Comparison of ENCODE assay signal across 14 cellular contexts in genomic region chr10:14742382-14742781, GRCh38. TPM values are rescaled to one million over a fixed set of nuclear protein-coding genes. Genes with fewer than 3 reads are reported as not detected.
DNase-seq lines count a peak whose midpoint lies in the region; ATAC-seq and TF ChIP-seq lines count a peak whose summit lies in the region.
"Had no signal": no experiment of that assay in that cellular context is flagged by ENCODE, and none has a peak within 500 bp of the region (broad histone marks: within the 10 kb centered on the region; RNA-seq: fewer than 3 reads in every experiment).

No MANE protein-coding gene starts in this region.

- DNase-seq in Caco-2 (no peak), GM13976 (ENCODE audit: low spot score) (no peak), NCI-H187 treated with DMSO at 0.1 percent for 48 hours (lab: John Stamatoyannopoulos, UW) (no peak), NCI-H2171 treated with DMSO at 0.1 percent for 48 hours (lab: John Stamatoyannopoulos, UW) (no peak), Ammon's horn (ENCODE audit: low spot score) (no peak)
- DNase-seq in activated naive CD8-positive, alpha-beta T cell treated with anti-CD3 and anti-CD28 coated beads, Interleukin-2, amount 10 ng/mL, durations not matched to agents 7 days and 5 days = no peak
- DNase-seq: NCI-H1436; stimulated activated CD4-positive, alpha-beta T cell treated with anti-CD3 and anti-CD28 coated beads, Interleukin-2, amount 100 ng/mL, for 24 hours; stimulated activated naive CD4-positive, alpha-beta T cell had no signal

- TF ChIP-seq CTCF in Caco-2 (IDR thresholded peaks at IDR 0.05; ENCODE audit: insufficient read depth in 1 of 2, low read depth in 1 of 2, low read length in 1 of 2, severe bottlenecking in 1 of 2, unreplicated experiment in 1 of 2) = no peak
- TF ChIP-seq CTCF in GM13976 (IDR thresholded peaks at IDR 0.05; ENCODE audit: borderline replicate concordance, control extremely low read depth, extremely low read depth, insufficient read depth, missing control alignments) = no peak

- H3K4me1 Mint-ChIP-seq in Caco-2 (ENCODE audit: low read depth, unreplicated experiment) = peaks cover 22% of the 10 kb centered on the region
- peaks cover 17% of the 10 kb centered on the region for H3K4me1 Mint-ChIP-seq in activated naive CD8-positive, alpha-beta T cell treated with anti-CD3 and anti-CD28 coated beads, Interleukin-2, amount 10 ng/mL, durations not matched to agents 7 days and 5 days

- ATAC-seq in GM19023 (IDR thresholded peaks at IDR 0.05; ENCODE audit: unreplicated experiment) (peak; percentile 17), HG03175 (IDR thresholded peaks at IDR 0.05; ENCODE audit: unreplicated experiment) (peak; percentile 20)
- ATAC-seq in activated naive CD8-positive, alpha-beta T cell treated with anti-CD3 and anti-CD28 coated beads, Interleukin-2, amount 10 ng/mL, durations not matched to agents 7 days and 5 days (ENCODE audit: low read depth) = no peak

- POLR2A ChIA-PET in Caco-2 (lab: Charles Lee) = interaction anchor here (0.6 kb wide), 1 partner anchor 1307 kb away, joined by 5 read pairs; no protein-coding TSS in a partner anchor
- POLR2A ChIA-PET in activated naive CD8-positive, alpha-beta T cell treated with anti-CD3 and anti-CD28 coated beads, Interleukin-2, amount 10 ng/mL, durations not matched to agents 7 days and 5 days (lab: Charles Lee) = no interaction called here

- no TSS peak for BruUV-seq in Caco-2 (replicated peaks; lab: Mats Ljungman, UMichigan)

- peaks cover 13% of the 10 kb centered on the region; the same call in 1 of the 2 replicates for H3K9me3 ChIP-seq in Caco-2
- H3K9me3 ChIP-seq: prostate gland had no signal

- no peaks in the 10 kb centered on the region for H3K36me3 ChIP-seq in Caco-2 (ENCODE audit: control insufficient read depth, insufficient read depth, low read length)
- H3K36me3 ChIP-seq: prostate gland had no signal

- no peak overlapping the region for H3K4me3 ChIP-seq in Caco-2 (ENCODE audit: low read depth, low read length)
- H3K4me3 ChIP-seq: coronary artery, prostate gland, SK-N-MC had no signal

- H3K36me3 Mint-ChIP-seq in Caco-2 (ENCODE audit: insufficient read depth, unreplicated experiment) = peaks cover 5% of the 10 kb centered on the region
- peaks cover 21% of the 10 kb centered on the region for H3K36me3 Mint-ChIP-seq in activated naive CD8-positive, alpha-beta T cell treated with anti-CD3 and anti-CD28 coated beads, Interleukin-2, amount 10 ng/mL, durations not matched to agents 7 days and 5 days

- H3K4me1 ChIP-seq in Caco-2 = peaks cover 46% of the 10 kb centered on the region
- H3K4me1 ChIP-seq: prostate gland had no signal

- CTCF ChIA-PET in Caco-2 (lab: Charles Lee) = interaction anchor here (0.6 kb wide), 1 partner anchor 8 kb away, joined by 4 read pairs; no protein-coding TSS in a partner anchor

- intact Hi-C loops in Caco-2 (cut with micrococcal nuclease; ENCODE audit: unreplicated experiment) = no loop called here

- H3K9me3 Mint-ChIP-seq in Caco-2 (ENCODE audit: unreplicated experiment) = peaks cover 50% of the 10 kb centered on the region
- H3K9me3 Mint-ChIP-seq in activated naive CD8-positive, alpha-beta T cell treated with anti-CD3 and anti-CD28 coated beads, Interleukin-2, amount 10 ng/mL, durations not matched to agents 7 days and 5 days = peaks cover 13% of the 10 kb centered on the region

- H3K27me3 ChIP-seq in Caco-2 (replicated peaks; ENCODE audit: control insufficient read depth, insufficient read depth, low read length) = no peaks in the 10 kb centered on the region

- peak overlapping the region; percentile 0 for H3K27ac Mint-ChIP-seq in Caco-2 (ENCODE audit: unreplicated experiment)
- H3K27ac Mint-ChIP-seq in activated naive CD8-positive, alpha-beta T cell treated with anti-CD3 and anti-CD28 coated beads, Interleukin-2, amount 10 ng/mL, durations not matched to agents 7 days and 5 days = peak overlapping the region; percentile 81

- H3K4me3 Mint-ChIP-seq in Caco-2 (ENCODE audit: unreplicated experiment) = no peak overlapping the region
- H3K4me3 Mint-ChIP-seq in activated naive CD8-positive, alpha-beta T cell treated with anti-CD3 and anti-CD28 coated beads, Interleukin-2, amount 10 ng/mL, durations not matched to agents 7 days and 5 days = peak overlapping the region; percentile 31

- no peaks in the 10 kb centered on the region for H3K27me3 Mint-ChIP-seq in Caco-2 (ENCODE audit: insufficient read depth, unreplicated experiment)
- no peaks in the 10 kb centered on the region for H3K27me3 Mint-ChIP-seq in activated naive CD8-positive, alpha-beta T cell treated with anti-CD3 and anti-CD28 coated beads, Interleukin-2, amount 10 ng/mL, durations not matched to agents 7 days and 5 days

- in situ Hi-C loops in GM13976 (cut with MboI; ENCODE audit: low sequenced_read_pairs, unreplicated experiment) = no loop called here

RNA-seq across cellular contexts. Expression of gene FAM107B, which starts 32.3 kb away (rescaled TPM):
- total RNA-seq in Caco-2 (2022) = 206 and 209 TPM in 2 replicates
- total RNA-seq in activated naive CD8-positive, alpha-beta T cell treated with anti-CD3 and anti-CD28 coated beads, Interleukin-2, amount 10 ng/mL, durations not matched to agents 7 days and 5 days = 100 to 1,000 TPM; 188 to 200 TPM
